10 cellular contexts compared by ENCODE assay signal in the genomic region with DNA sequence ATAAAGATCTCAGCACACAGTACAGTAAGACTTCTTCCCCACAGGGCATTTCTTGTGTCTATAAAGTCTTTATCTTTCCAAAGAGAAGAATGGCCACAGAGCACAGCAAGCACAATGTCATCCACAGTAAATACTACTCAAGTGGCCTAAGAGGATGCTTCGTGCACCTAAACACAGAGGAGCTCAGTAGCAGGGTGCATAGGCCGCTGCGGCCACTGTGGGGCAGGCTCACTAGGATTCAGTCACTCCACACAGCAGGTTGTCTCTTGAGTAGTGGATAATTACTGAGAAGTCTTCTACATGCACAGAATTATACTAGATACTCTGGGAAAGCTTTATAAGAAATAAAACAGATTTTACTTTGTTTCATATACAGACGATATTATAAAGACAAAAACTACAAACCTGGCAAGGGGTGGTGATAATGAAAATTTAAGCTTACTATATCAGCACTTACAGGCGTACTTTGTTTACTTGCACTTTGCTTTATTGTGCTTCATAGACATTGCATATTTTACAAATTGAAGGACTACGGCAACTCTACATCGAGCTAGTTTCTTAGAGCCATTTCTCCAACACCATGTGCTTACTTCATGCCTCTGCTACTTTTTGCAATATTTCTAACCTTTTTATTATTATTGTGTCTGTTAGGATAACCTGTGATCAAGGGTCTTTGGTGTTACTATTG.
DNase-seq lines count a peak whose midpoint lies in the region; ATAC-seq, FAIRE-seq and TF ChIP-seq lines count a peak whose summit lies in the region.
"Had no signal": no experiment of that assay in that cellular context is flagged by ENCODE, and none has a peak within 500 bp of the region (broad histone marks: within the 10 kb centered on the region; RNA-seq: fewer than 3 reads in every experiment).

No MANE protein-coding gene starts in this region.

- H3K9me3 ChIP-seq in small intestine (ENCODE audit: control insufficient read depth, low read depth) = no peaks in the 10 kb centered on the region

- H3K27ac ChIP-seq in small intestine (ENCODE audit: low read depth in 1 of 2, low read length in 1 of 2) = no peak overlapping the region

- H3K4me3 ChIP-seq in small intestine (ENCODE audit: low read depth in 1 of 2, low read length in 2 of 2) = no peak overlapping the region

- no peaks in the 10 kb centered on the region for H3K36me3 ChIP-seq in small intestine (ENCODE audit: control insufficient read depth in 2 of 2, insufficient read depth in 2 of 2, low read length in 2 of 2)

- no peak for ATAC-seq in HG03442 (IDR thresholded peaks at IDR 0.05; ENCODE audit: unreplicated experiment)
- no peak for ATAC-seq in GM18498 (IDR thresholded peaks at IDR 0.05; ENCODE audit: unreplicated experiment)

- FAIRE-seq in small intestine (lab: Jason Lieb, UNC) = no peak

- H3K4me1 ChIP-seq in small intestine (ENCODE audit: control insufficient read depth in 2 of 2, insufficient read depth in 1 of 2, low read depth in 1 of 2, low read length in 1 of 2) = no peaks in the 10 kb centered on the region

- 24 to 69% (median 44%) methylated on average over 7 of the region's 7 CpGs for WGBS in small intestine, 3 donors

- TF ChIP-seq POLR2A in erythroblast (IDR thresholded peaks at IDR 0.05; ENCODE audit: low read length) = no peak

- H3K27me3 ChIP-seq in small intestine (ENCODE audit: control insufficient read depth in 2 of 2, insufficient read depth in 2 of 2, low read length in 2 of 2) = no peaks in the 10 kb centered on the region

- DNase-seq in activated gamma-delta T cell (lab: John Stamatoyannopoulos, UW) = peak; percentile 0
- no peak for DNase-seq in activated gamma-delta T cell treated with Interleukin-2 at 50 U/mL for 16 hours
- DNase-seq in NCI-H2107 (lab: John Stamatoyannopoulos, UW) = peak; percentile 17
- DNase-seq in erythroblast (lab: John Stamatoyannopoulos, UW) = peak; percentile 17 to 31
- peak; percentile 14 for DNase-seq in small intestine
- DNase-seq in CD1c-positive myeloid dendritic cell (ENCODE audit: extremely low spot score) = no peak
- DNase-seq: activated B cell treated with CpG ODN at 0.5 μM for 24 hours, DMS79 treated with DMSO at 0.1 percent for 48 hours had no signal

Comparison
In these comparisons a context has a peak if more than half of its experiments do, and no peak if none do; other contexts are left out.
1. DNase-seq: peak in activated gamma-delta T cell (single experiment), NCI-H2107 (single experiment), erythroblast (2 of 2) and small intestine (single experiment); none in activated gamma-delta T cell treated with Interleukin-2 at 50 U/mL for 16 hours (single experiment) and CD1c-positive myeloid dendritic cell (single experiment).